2 cellular contexts compared by ENCODE assay signal in the genomic region with DNA sequence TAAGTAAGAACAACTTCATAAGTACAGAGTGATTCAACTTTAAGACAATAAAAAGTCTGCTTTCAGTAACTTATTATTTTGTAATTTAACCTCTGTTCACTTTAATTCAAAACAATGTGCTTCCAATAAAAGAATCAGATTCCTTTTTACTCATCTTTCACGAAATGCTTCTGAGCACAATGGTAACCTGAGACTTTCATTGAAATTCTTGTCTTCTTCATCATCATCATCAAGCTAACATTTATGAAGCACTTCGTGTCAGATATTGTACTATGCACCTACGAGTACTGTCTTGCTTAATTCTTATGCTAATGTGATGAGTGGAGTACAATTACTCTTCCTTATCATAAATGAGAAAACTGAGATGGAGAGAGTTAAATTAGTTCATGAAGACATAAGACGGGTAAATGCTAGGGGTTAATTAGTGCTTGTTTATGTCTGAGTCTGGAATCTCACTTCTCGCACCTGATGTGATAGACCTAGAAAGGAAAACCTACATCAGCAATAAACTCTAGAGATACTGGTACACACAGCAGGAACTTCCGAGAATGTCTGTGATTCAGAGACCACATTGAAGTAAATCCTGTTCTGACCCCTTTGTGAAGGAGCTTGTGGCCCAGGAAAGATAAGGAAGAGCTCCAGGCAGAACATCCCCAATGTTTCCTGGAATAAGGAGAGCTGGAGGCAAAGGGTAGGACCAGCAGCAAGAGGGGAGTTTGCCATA.
A peak's percentile ranks its signal among the peaks of the same experiment; 100 is the strongest.
TF ChIP-seq lines count a peak whose summit lies in the region.

No MANE protein-coding gene starts in this region.

TF ChIP-seq in HepG2, 621 proteins besides CTCF, POLR2A, EP300 and RAD21 (continued from another document):
- TF ChIP-seq MLX (CRISPR knock-in tag; IDR thresholded peaks at IDR 0.05) = no peak
- TF ChIP-seq ZFY (CRISPR knock-in tag; IDR thresholded peaks at IDR 0.05) = no peak
- 0 out of 2 replicates have a peak, but pooled peaks have one; percentile 14 for TF ChIP-seq MAFF (IDR thresholded peaks at IDR 0.05; ENCODE audit: low read depth, low read length)
- TF ChIP-seq MAFK (conservative IDR thresholded peaks at IDR 0.05 in 1 of 2, IDR thresholded peaks at IDR 0.05 in 1 of 2; ENCODE audit: low read length in 2 of 2) = peak; percentile 39 to 54; a peak in 3 of 4 replicates

TF ChIP-seq in SK-N-SH, 30 proteins besides CTCF, POLR2A, EP300 and RAD21 (continued from another document):
- TF ChIP-seq YY1 (IDR thresholded peaks at IDR 0.05; ENCODE audit: low read depth) = no peak
- no peak for TF ChIP-seq FOXJ3 (CRISPR knock-in tag; IDR thresholded peaks at IDR 0.05)
- no peak for TF ChIP-seq USF1 (IDR thresholded peaks at IDR 0.05; ENCODE audit: borderline replicate concordance, low read depth)
- TF ChIP-seq MXI1 (IDR thresholded peaks at IDR 0.05; ENCODE audit: low read depth, low read length) = no peak
- no peak for TF ChIP-seq SIN3A (IDR thresholded peaks at IDR 0.05; ENCODE audit: borderline replicate concordance, low read depth, low read length)
- TF ChIP-seq, protein P1, sequence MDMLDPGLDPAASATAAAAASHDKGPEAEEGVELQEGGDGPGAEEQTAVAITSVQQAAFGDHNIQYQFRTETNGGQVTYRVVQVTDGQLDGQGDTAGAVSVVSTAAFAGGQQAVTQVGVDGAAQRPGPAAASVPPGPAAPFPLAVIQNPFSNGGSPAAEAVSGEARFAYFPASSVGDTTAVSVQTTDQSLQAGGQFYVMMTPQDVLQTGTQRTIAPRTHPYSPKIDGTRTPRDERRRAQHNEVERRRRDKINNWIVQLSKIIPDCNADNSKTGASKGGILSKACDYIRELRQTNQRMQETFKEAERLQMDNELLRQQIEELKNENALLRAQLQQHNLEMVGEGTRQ (IDR thresholded peaks at IDR 0.05; ENCODE audit: borderline replicate concordance, low read depth, low read length) = no peak
- no peak for TF ChIP-seq TAF1 (IDR thresholded peaks at IDR 0.05; ENCODE audit: borderline replicate concordance, low read depth, low read length)
- TF ChIP-seq FOSL2 (IDR thresholded peaks at IDR 0.05; ENCODE audit: borderline replicate concordance, low read depth) = peak; percentile 43; the same call in 1 of the 2 replicates
- TF ChIP-seq RCOR1 (IDR thresholded peaks at IDR 0.05; ENCODE audit: low read length) = no peak
- TF ChIP-seq NFIC (IDR thresholded peaks at IDR 0.05; ENCODE audit: borderline replicate concordance) = no peak
- no peak for TF ChIP-seq RXRA (IDR thresholded peaks at IDR 0.05; ENCODE audit: borderline replicate concordance, low read depth)
- no peak for TF ChIP-seq MEF2A (IDR thresholded peaks at IDR 0.05; ENCODE audit: borderline replicate concordance, low read depth)
- peak; percentile 42; the same call in 1 of the 2 replicates for TF ChIP-seq TCF12 (IDR thresholded peaks at IDR 0.05)
- TF ChIP-seq PBX3 (IDR thresholded peaks at IDR 0.05) = peak; percentile 9; the same call in 1 of the 2 replicates
- peak; percentile 40; the same call in 1 of the 2 replicates for TF ChIP-seq JUND (IDR thresholded peaks at IDR 0.05)
- TF ChIP-seq, protein P2, sequence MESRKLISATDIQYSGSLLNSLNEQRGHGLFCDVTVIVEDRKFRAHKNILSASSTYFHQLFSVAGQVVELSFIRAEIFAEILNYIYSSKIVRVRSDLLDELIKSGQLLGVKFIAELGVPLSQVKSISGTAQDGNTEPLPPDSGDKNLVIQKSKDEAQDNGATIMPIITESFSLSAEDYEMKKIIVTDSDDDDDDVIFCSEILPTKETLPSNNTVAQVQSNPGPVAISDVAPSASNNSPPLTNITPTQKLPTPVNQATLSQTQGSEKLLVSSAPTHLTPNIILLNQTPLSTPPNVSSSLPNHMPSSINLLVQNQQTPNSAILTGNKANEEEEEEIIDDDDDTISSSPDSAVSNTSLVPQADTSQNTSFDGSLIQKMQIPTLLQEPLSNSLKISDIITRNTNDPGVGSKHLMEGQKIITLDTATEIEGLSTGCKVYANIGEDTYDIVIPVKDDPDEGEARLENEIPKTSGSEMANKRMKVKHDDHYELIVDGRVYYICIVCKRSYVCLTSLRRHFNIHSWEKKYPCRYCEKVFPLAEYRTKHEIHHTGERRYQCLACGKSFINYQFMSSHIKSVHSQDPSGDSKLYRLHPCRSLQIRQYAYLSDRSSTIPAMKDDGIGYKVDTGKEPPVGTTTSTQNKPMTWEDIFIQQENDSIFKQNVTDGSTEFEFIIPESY (IDR thresholded peaks at IDR 0.05; ENCODE audit: borderline replicate concordance, low read depth) = no peak
- no peak for TF ChIP-seq NRF1 (IDR thresholded peaks at IDR 0.05; ENCODE audit: low read depth, low read length)
- no peak for TF ChIP-seq SMC3 (IDR thresholded peaks at IDR 0.05; ENCODE audit: low read depth, low read length)
- no peak for TF ChIP-seq EZH2phosphoT487 (IDR thresholded peaks at IDR 0.05; ENCODE audit: borderline replicate concordance, low read depth)
- TF ChIP-seq POLR2AphosphoS5 (IDR thresholded peaks at IDR 0.05; ENCODE audit: low read depth, low read length) = no peak
- no peak for TF ChIP-seq GABPA (IDR thresholded peaks at IDR 0.05; ENCODE audit: low read depth)
- no peak for TF ChIP-seq RFX5 (IDR thresholded peaks at IDR 0.05; ENCODE audit: low read length)
- TF ChIP-seq, protein P3, sequence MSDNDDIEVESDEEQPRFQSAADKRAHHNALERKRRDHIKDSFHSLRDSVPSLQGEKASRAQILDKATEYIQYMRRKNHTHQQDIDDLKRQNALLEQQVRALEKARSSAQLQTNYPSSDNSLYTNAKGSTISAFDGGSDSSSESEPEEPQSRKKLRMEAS (IDR thresholded peaks at IDR 0.05; ENCODE audit: low read depth) = no peak
- TF ChIP-seq, protein P4, sequence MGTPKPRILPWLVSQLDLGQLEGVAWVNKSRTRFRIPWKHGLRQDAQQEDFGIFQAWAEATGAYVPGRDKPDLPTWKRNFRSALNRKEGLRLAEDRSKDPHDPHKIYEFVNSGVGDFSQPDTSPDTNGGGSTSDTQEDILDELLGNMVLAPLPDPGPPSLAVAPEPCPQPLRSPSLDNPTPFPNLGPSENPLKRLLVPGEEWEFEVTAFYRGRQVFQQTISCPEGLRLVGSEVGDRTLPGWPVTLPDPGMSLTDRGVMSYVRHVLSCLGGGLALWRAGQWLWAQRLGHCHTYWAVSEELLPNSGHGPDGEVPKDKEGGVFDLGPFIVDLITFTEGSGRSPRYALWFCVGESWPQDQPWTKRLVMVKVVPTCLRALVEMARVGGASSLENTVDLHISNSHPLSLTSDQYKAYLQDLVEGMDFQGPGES (IDR thresholded peaks at IDR 0.05; ENCODE audit: low read depth, low read length) = no peak
- TF ChIP-seq, protein P5, sequence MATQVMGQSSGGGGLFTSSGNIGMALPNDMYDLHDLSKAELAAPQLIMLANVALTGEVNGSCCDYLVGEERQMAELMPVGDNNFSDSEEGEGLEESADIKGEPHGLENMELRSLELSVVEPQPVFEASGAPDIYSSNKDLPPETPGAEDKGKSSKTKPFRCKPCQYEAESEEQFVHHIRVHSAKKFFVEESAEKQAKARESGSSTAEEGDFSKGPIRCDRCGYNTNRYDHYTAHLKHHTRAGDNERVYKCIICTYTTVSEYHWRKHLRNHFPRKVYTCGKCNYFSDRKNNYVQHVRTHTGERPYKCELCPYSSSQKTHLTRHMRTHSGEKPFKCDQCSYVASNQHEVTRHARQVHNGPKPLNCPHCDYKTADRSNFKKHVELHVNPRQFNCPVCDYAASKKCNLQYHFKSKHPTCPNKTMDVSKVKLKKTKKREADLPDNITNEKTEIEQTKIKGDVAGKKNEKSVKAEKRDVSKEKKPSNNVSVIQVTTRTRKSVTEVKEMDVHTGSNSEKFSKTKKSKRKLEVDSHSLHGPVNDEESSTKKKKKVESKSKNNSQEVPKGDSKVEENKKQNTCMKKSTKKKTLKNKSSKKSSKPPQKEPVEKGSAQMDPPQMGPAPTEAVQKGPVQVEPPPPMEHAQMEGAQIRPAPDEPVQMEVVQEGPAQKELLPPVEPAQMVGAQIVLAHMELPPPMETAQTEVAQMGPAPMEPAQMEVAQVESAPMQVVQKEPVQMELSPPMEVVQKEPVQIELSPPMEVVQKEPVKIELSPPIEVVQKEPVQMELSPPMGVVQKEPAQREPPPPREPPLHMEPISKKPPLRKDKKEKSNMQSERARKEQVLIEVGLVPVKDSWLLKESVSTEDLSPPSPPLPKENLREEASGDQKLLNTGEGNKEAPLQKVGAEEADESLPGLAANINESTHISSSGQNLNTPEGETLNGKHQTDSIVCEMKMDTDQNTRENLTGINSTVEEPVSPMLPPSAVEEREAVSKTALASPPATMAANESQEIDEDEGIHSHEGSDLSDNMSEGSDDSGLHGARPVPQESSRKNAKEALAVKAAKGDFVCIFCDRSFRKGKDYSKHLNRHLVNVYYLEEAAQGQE (IDR thresholded peaks at IDR 0.05; ENCODE audit: low read depth, low read length) = no peak
- no peak for TF ChIP-seq FOXM1 (IDR thresholded peaks at IDR 0.05; ENCODE audit: low read depth)
